In genomic region chr18:79599503-79599931, GRCh38 we compare ENCODE assay signal across 13 cellular contexts.
A peak's percentile ranks its signal among the peaks of the same experiment; 100 is the strongest.
DNase-seq lines count a peak whose midpoint lies in the region; ATAC-seq and TF ChIP-seq lines count a peak whose summit lies in the region.
"Had no signal": no experiment of that assay in that cellular context is flagged by ENCODE, and none has a peak within 500 bp of the region (broad histone marks: within the 10 kb centered on the region; RNA-seq: fewer than 3 reads in every experiment).

No MANE protein-coding gene starts in this region.

- no peaks in the 10 kb centered on the region for H4K20me1 ChIP-seq in BLaER1

- peaks cover 83% of the 10 kb centered on the region for H3K4me1 ChIP-seq in BLaER1

- H3K4me3 Mint-ChIP-seq in nephron progenitor cell, result no peak overlapping the region
- H3K4me3 Mint-ChIP-seq: CD8-positive, alpha-beta T cell had no signal

- H3K9me3 Mint-ChIP-seq in nephron progenitor cell, result no peaks in the 10 kb centered on the region
- H3K9me3 Mint-ChIP-seq: CD8-positive, alpha-beta T cell; naive B cell had no signal

- H3K4me2 ChIP-seq in BLaER1, result peak overlapping the region; percentile 10
- H3K4me2 ChIP-seq: PC-9 had no signal

- H3K27me3 Mint-ChIP-seq in nephron progenitor cell (ENCODE audit: low read depth, poor library complexity), result peaks cover 13% of the 10 kb centered on the region

- H3K27ac ChIP-seq in BLaER1, result no peak overlapping the region
- H3K27ac ChIP-seq: HL-60, PC-9 had no signal

- H3K9me3 ChIP-seq in BLaER1, result no peaks in the 10 kb centered on the region
- H3K9me3 ChIP-seq in MG63, result no peaks in the 10 kb centered on the region

- peak; percentile 76 for DNase-seq in MG63
- DNase-seq in fibroblast of gingiva (ENCODE audit: low read depth), result peak; percentile 37
- peak; percentile 4 for DNase-seq in nephron progenitor cell
- no peak for DNase-seq in midbrain (lab: John Stamatoyannopoulos, UW)
- DNase-seq in NCI-H446 treated with DMSO at 0.1 percent for 48 hours (lab: John Stamatoyannopoulos, UW), result no peak
- DNase-seq: CD8-positive, alpha-beta T cell; effector CD8-positive, alpha-beta T cell; naive B cell had no signal

- no peak for TF ChIP-seq CTCF in nephron progenitor cell (IDR thresholded peaks at IDR 0.05)

- peak overlapping the region; percentile 72 for H3K27ac Mint-ChIP-seq in nephron progenitor cell
- H3K27ac Mint-ChIP-seq: CD8-positive, alpha-beta T cell had no signal

- ATAC-seq in GM19467 (IDR thresholded peaks at IDR 0.05; ENCODE audit: unreplicated experiment) (no peak), HG02571 (IDR thresholded peaks at IDR 0.05; ENCODE audit: unreplicated experiment) (no peak)
- ATAC-seq: CD8-positive, alpha-beta T cell had no signal

- H3K36me3 ChIP-seq in BLaER1 (no peaks in the 10 kb centered on the region), MG63 (no peaks in the 10 kb centered on the region)

- no peak overlapping the region for H3K9ac ChIP-seq in BLaER1

- no peaks in the 10 kb centered on the region for H3K36me3 Mint-ChIP-seq in nephron progenitor cell (ENCODE audit: low read depth)
- H3K36me3 Mint-ChIP-seq: CD8-positive, alpha-beta T cell; naive B cell had no signal

- H3K4me3 ChIP-seq in BLaER1 (no peak overlapping the region), MG63 (no peak overlapping the region)
- H3K4me3 ChIP-seq: PC-9 had no signal

- H3K4me1 Mint-ChIP-seq in nephron progenitor cell, result peaks cover 68% of the 10 kb centered on the region

- H3K27me3 ChIP-seq in BLaER1 (no peaks in the 10 kb centered on the region), MG63 (peaks cover 6% of the 10 kb centered on the region)

Comparison
In these comparisons a context has a peak if more than half of its experiments do, and no peak if none do; other contexts are left out.
1. DNase-seq: peak in MG63 (single experiment), fibroblast of gingiva (single experiment) and nephron progenitor cell (single experiment); none in midbrain (single experiment) and NCI-H446 treated with DMSO at 0.1 percent for 48 hours (single experiment).